In the genomic region with DNA sequence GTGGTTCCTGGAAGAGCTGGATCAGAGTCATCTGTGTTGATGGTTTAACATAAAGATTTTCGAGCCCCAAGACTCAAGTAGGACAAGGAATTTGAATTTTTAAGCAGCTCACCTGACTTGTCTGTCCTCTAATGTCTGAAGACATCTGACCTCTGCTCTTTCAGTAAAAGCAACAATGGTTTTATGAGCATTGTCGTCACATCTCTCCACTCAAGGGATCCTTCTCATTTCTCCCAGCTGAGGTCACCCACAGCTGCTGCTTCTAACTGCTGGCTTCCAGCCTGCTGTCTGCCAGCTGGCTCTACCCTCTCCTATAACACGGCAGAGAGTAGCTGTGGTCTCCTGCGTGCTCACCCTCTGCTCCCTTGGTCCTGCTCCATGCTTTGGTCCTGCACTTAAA, we compare ENCODE assay signal across 9 cellular contexts. TPM values are rescaled to one million over a fixed set of nuclear protein-coding genes. Genes with fewer than 3 reads are reported as not detected.
A peak's percentile ranks its signal among the peaks of the same experiment; 100 is the strongest.
DNase-seq lines count a peak whose midpoint lies in the region; ATAC-seq, FAIRE-seq and TF ChIP-seq lines count a peak whose summit lies in the region.
"Had no signal": no experiment of that assay in that cellular context is flagged by ENCODE, and none has a peak within 500 bp of the region (broad histone marks: within the 10 kb centered on the region; RNA-seq: fewer than 3 reads in every experiment).

No MANE protein-coding gene starts in this region.

- no peaks in the 10 kb centered on the region for H3K27me3 ChIP-seq in keratinocyte (ENCODE audit: control insufficient read depth, extremely low read depth, insufficient read depth, low read length)
- H3K27me3 ChIP-seq: tibial artery had no signal

- no peaks in the 10 kb centered on the region for H3K79me2 ChIP-seq in keratinocyte (ENCODE audit: control insufficient read depth, insufficient read depth, low read length)

- no peaks in the 10 kb centered on the region for H4K20me1 ChIP-seq in keratinocyte (ENCODE audit: control insufficient read depth, extremely low read depth, insufficient read depth, low read length)

- peak in 1 of 3 experiments; percentile 47 for TF ChIP-seq CTCF in keratinocyte (optimal IDR thresholded peaks at IDR 0.05 in 1 of 3, IDR thresholded peaks at IDR 0.05 in 1 of 3, conservative IDR thresholded peaks at IDR 0.05 in 1 of 3; ENCODE audit: extremely low read depth in 1 of 3, insufficient read depth in 2 of 3, low read length in 3 of 3)

- FAIRE-seq in keratinocyte (lab: Jason Lieb, UNC) (peak; percentile 94), urothelium cell line (lab: Jason Lieb, UNC) (peak; percentile 46)

- DNase-seq in COLO668 (lab: John Stamatoyannopoulos, UW; ENCODE audit: unreplicated experiment) (peak; percentile 53), NCI-H128 (lab: John Stamatoyannopoulos, UW; ENCODE audit: unreplicated experiment) (peak; percentile 7), keratinocyte (ENCODE audit: low read depth, low spot score) (no peak), urothelium cell line (ENCODE audit: low spot score) (peak; percentile 67), NOMO-1 (lab: John Stamatoyannopoulos, UW; ENCODE audit: unreplicated experiment in 2 of 2) (no peak)

- peak overlapping the region; percentile 67 for H2AFZ ChIP-seq in keratinocyte (ENCODE audit: control insufficient read depth, low read length)

- no peaks in the 10 kb centered on the region for H3K9me3 ChIP-seq in keratinocyte (ENCODE audit: control insufficient read depth, low read depth, low read length)
- H3K9me3 ChIP-seq: tibial artery had no signal

- H3K9ac ChIP-seq in keratinocyte (ENCODE audit: control insufficient read depth, extremely low read depth, insufficient read depth, low read length), result no peak overlapping the region

- dilution Hi-C loops in keratinocyte (cut with MboI; ENCODE audit: extremely low pct_ligation_motif_present, low sequenced_read_pairs), result no loop called here

- H3K9me1 ChIP-seq in keratinocyte (ENCODE audit: control insufficient read depth, extremely low read depth, insufficient read depth, low read length), result no peaks in the 10 kb centered on the region

- H3K27ac ChIP-seq in angular gyrus (ENCODE audit: low read depth, low read length), result peak overlapping the region; percentile 81
- peak overlapping the region; percentile 11 for H3K27ac ChIP-seq in keratinocyte (ENCODE audit: control insufficient read depth, insufficient read depth, low read length)

- H3K4me2 ChIP-seq in keratinocyte (ENCODE audit: control insufficient read depth, extremely low read depth, insufficient read depth, low read depth, low read length), result peak overlapping the region; percentile 28

- ATAC-seq in GM18519 (IDR thresholded peaks at IDR 0.05; ENCODE audit: low FRiP score, unreplicated experiment) (no peak), GM19467 (IDR thresholded peaks at IDR 0.05; ENCODE audit: unreplicated experiment) (no peak)

- H3K36me3 ChIP-seq in keratinocyte (ENCODE audit: control insufficient read depth in 2 of 2, extremely low read depth in 1 of 2, insufficient read depth in 2 of 2, low read length in 2 of 2), result no peaks in the 10 kb centered on the region
- H3K36me3 ChIP-seq: tibial artery had no signal

- no peak overlapping the region for H3K4me3 ChIP-seq in keratinocyte (ENCODE audit: control insufficient read depth in 2 of 3, extremely low read depth in 1 of 3, insufficient read depth in 2 of 3, low read depth in 1 of 3, low read length in 3 of 3)
- H3K4me3 ChIP-seq: tibial artery had no signal

- H3K4me1 ChIP-seq in keratinocyte (ENCODE audit: control insufficient read depth, extremely low read depth, insufficient read depth, low read length), result peaks cover 15% of the 10 kb centered on the region

RNA-seq across cellular contexts. Expression of a gene that starts 24.7 kb away (rescaled TPM):
- 120 to 222 TPM (median 133 TPM) in 3 replicates for polyA plus RNA-seq in keratinocyte
- 121 TPM for polyA plus RNA-seq in keratinocyte (2011; ENCODE audit: low read depth)
- 107 and 217 TPM in 2 replicates for polyA plus RNA-seq in keratinocyte (2011; cell fraction: cytosol; rRNA removed)
- 114 and 143 TPM in 2 replicates for polyA plus RNA-seq in keratinocyte (2011; cell fraction: nucleus; rRNA removed)
- 116 and 144 TPM in 2 replicates for polyA plus RNA-seq in keratinocyte (2012; ENCODE audit: low replicate concordance)
- polyA minus RNA-seq in keratinocyte, result 34.5 to 273 TPM (median 116 TPM) in 3 replicates
- 132 TPM for polyA minus RNA-seq in keratinocyte (2011; cell fraction: cytosol; rRNA and poly(A)+ RNA removed)
- 39.5 and 76.5 TPM in 2 replicates for polyA minus RNA-seq in keratinocyte (2011; cell fraction: nucleus; rRNA and poly(A)+ RNA removed)

Comparison
In these comparisons a context has a peak if more than half of its experiments do, and no peak if none do; other contexts are left out.
1. DNase-seq: peak in COLO668 (single experiment), NCI-H128 (single experiment) and urothelium cell line (single experiment); none in keratinocyte (single experiment) and NOMO-1 (0 of 2).